13 cellular contexts compared by ENCODE assay signal in genomic region chr1:227971216-227971615, GRCh38. TPM values are rescaled to one million over a fixed set of nuclear protein-coding genes. Genes with fewer than 3 reads are reported as not detected.
"Had no signal": no experiment of that assay in that cellular context is flagged by ENCODE, and none has a peak within 500 bp of the region (broad histone marks: within the 10 kb centered on the region; RNA-seq: fewer than 3 reads in every experiment).

No MANE protein-coding gene starts in this region.

RNA-seq across cellular contexts. Expression of gene WNT9A, which starts 23.5 kb away (rescaled TPM):
- total RNA-seq: activated B cell treated with CpG ODN at 0.5 μM for 24 hours; activated CD4-positive, alpha-beta T cell treated with anti-CD3 and anti-CD28 coated beads, Interleukin-2, amount 10 ng/mL, durations not matched to agents 24 days and 14 days; activated CD8-positive, alpha-beta memory T cell treated with anti-CD3 and anti-CD28 coated beads for 36 hours; activated CD8-positive, alpha-beta T cell treated with anti-CD3 and anti-CD28 coated beads for 36 hours; activated CD8-positive, alpha-beta T cell treated with anti-CD3 and anti-CD28 coated beads, Interleukin-2, amount 10 ng/mL, durations not matched to agents 7 days and 5 days had no signal

RNA-seq across cellular contexts. Expression of gene WNT3A, which starts 35.6 kb away (rescaled TPM):
- total RNA-seq: activated B cell treated with CpG ODN at 0.5 μM for 24 hours; activated CD4-positive, alpha-beta memory T cell treated with anti-CD3 and anti-CD28 coated beads for 36 hours; activated CD4-positive, alpha-beta memory T cell treated with anti-CD3 and anti-CD28 coated beads, Interleukin-2, amount 10 ng/mL, durations not matched to agents 7 days and 5 days; activated CD4-positive, alpha-beta T cell treated with anti-CD3 and anti-CD28 coated beads for 36 hours; activated CD4-positive, alpha-beta T cell treated with anti-CD3 and anti-CD28 coated beads, Interleukin-2, amount 10 ng/mL, durations not matched to agents 24 days and 14 days; activated CD4-positive, alpha-beta T cell treated with anti-CD3 and anti-CD28 coated beads, Interleukin-2, amount 10 ng/mL, durations not matched to agents 7 days and 5 days; activated CD8-positive, alpha-beta memory T cell treated with anti-CD3 and anti-CD28 coated beads for 36 hours; activated CD8-positive, alpha-beta memory T cell treated with anti-CD3 and anti-CD28 coated beads, Interleukin-2, amount 10 ng/mL, durations not matched to agents 7 days and 5 days; activated CD8-positive, alpha-beta T cell treated with anti-CD3 and anti-CD28 coated beads for 36 hours; activated CD8-positive, alpha-beta T cell treated with anti-CD3 and anti-CD28 coated beads, Interleukin-2, amount 10 ng/mL, durations not matched to agents 7 days and 5 days; T-helper 1 cell treated with Interleukin-12 subunit alpha and Interleukin-12 subunit beta and Interleukin-4 antibody, amounts not matched to agents 30 ng/mL and 1 ng/mL, for 36 hours; T-helper 17 cell; T-helper 2 cell treated with Interferon-gamma antibody and Interleukin-4, amounts not matched to agents 100 ng/mL and 5 ng/mL, for 36 hours had no signal
